Comparison of ENCODE assay signal across 8 cellular contexts in genomic region chr15:48177875-48178611, GRCh38. TPM values are rescaled to one million over a fixed set of nuclear protein-coding genes. Genes with fewer than 3 reads are reported as not detected.
DNase-seq lines count a peak whose midpoint lies in the region; ATAC-seq and TF ChIP-seq lines count a peak whose summit lies in the region.

TSS of gene MYEF2 (minus strand) at chr15:48178295. CDS start at chr15:48178237, 58 bp downstream.

- H3K36me3 ChIP-seq in esophagus (ENCODE audit: control insufficient read depth in 2 of 2, insufficient read depth in 2 of 2, low read length in 1 of 2) = no peaks in the 10 kb centered on the region

- H3K4me1 ChIP-seq in esophagus (ENCODE audit: control insufficient read depth in 2 of 2, insufficient read depth in 2 of 2, low read length in 1 of 2) = no peaks in the 10 kb centered on the region

- H3K9me3 ChIP-seq in esophagus (ENCODE audit: control insufficient read depth in 2 of 2, insufficient read depth in 1 of 2, low read depth in 1 of 2, low read length in 1 of 2) = no peaks in the 10 kb centered on the region

- peaks cover 0 to 8% of the 10 kb centered on the region in 2 donors for H3K27me3 ChIP-seq in esophagus (ENCODE audit: control insufficient read depth in 1 of 2, insufficient read depth in 2 of 2, low read length in 2 of 2)

- DNase-seq in AG09309 (ENCODE audit: low read depth) = no peak
- peak; percentile 38 for DNase-seq in NCI-H748 treated with DMSO at 0.1 percent for 48 hours (lab: John Stamatoyannopoulos, UW)
- DNase-seq in activated T-cell treated with anti-CD3 and anti-CD28 coated beads, Interleukin-2, amount 50 U/mL, for 1 hour = peak; percentile 66
- DNase-seq in mucosa of gallbladder (ENCODE audit: low spot score) = peak; percentile 66
- DNase-seq in stimulated activated CD8-positive, alpha-beta memory T cell treated with anti-CD3 and anti-CD28 coated beads, Interleukin-4, amount 100 ng/mL, for 24 hours (ENCODE audit: low read depth) = peak; percentile 49

- WGBS in esophagus, 2 donors = 3 to 4% methylated on average over 62 to 66 of the region's 66 CpGs

- TF ChIP-seq CTCF in AG09309 (IDR thresholded peaks at IDR 0.05; ENCODE audit: control insufficient read depth, insufficient read depth, low read depth, low read length, missing control alignments) = no peak

- H3K27ac ChIP-seq in esophagus (ENCODE audit: low read depth in 2 of 2, low read length in 1 of 2) = peak within 1 kb of the TSS; percentile 41 to 56

- ATAC-seq in GM19035 (IDR thresholded peaks at IDR 0.05; ENCODE audit: unreplicated experiment) (peak; percentile 86), HG03342 (IDR thresholded peaks at IDR 0.05; ENCODE audit: unreplicated experiment) (peak; percentile 79)

- peak within 1 kb of the TSS; percentile 71 for H3K4me3 ChIP-seq in AG09309 (ENCODE audit: control insufficient read depth, low read depth, low read length)
- H3K4me3 ChIP-seq in esophagus (ENCODE audit: low read depth in 1 of 2, low read length in 2 of 2) = peak within 1 kb of the TSS; percentile 50 to 58

RNA-seq across cellular contexts. Expression of gene MYEF2, which starts in this region (rescaled TPM):
- polyA plus RNA-seq in esophagus = 1 to 10 TPM; 1.7 to 1.9 TPM
- total RNA-seq in mucosa of gallbladder = 41.1 TPM
